ENCODE assay signal across 9 cellular contexts in genomic region chr17:1186214-1186820, GRCh38. TPM values are rescaled to one million over a fixed set of nuclear protein-coding genes. Genes with fewer than 3 reads are reported as not detected.
DNase-seq lines count a peak whose midpoint lies in the region; ATAC-seq and TF ChIP-seq lines count a peak whose summit lies in the region.
"Had no signal": no experiment of that assay in that cellular context is flagged by ENCODE, and none has a peak within 500 bp of the region (broad histone marks: within the 10 kb centered on the region; RNA-seq: fewer than 3 reads in every experiment).

No MANE protein-coding gene starts in this region.

- H2AFZ ChIP-seq in OCI-LY7 (ENCODE audit: low read length), result no peak overlapping the region
- H2AFZ ChIP-seq in parathyroid adenoma, result peak overlapping the region; percentile 81

- DNase-seq in AG08395 (ENCODE audit: low spot score), result peak; percentile 34
- no peak for DNase-seq in OCI-LY7 (ENCODE audit: low spot score)
- no peak for DNase-seq in posterior vena cava (ENCODE audit: low spot score)
- no peak for DNase-seq in COLO668 (lab: John Stamatoyannopoulos, UW; ENCODE audit: unreplicated experiment)
- no peak for DNase-seq in activated naive CD4-positive, alpha-beta T cell treated with anti-CD3 and anti-CD28 coated beads, Interleukin-2, amount 50 U/mL, for 16 hours

- no peak for TF ChIP-seq CTCF in OCI-LY7 (conservative IDR thresholded peaks at IDR 0.05; ENCODE audit: low read length)
- TF ChIP-seq CTCF in parathyroid adenoma (IDR thresholded peaks at IDR 0.05), result no peak

- H3K36me3 ChIP-seq in OCI-LY7 (ENCODE audit: insufficient read depth, low read length), result peaks cover 14% of the 10 kb centered on the region; the same call in 1 of the 2 replicates
- H3K36me3 ChIP-seq in parathyroid adenoma (ENCODE audit: control insufficient read depth, insufficient read depth, low read length), result no peaks in the 10 kb centered on the region
- H3K36me3 ChIP-seq: tibial nerve had no signal

- peak overlapping the region; percentile 45; the same call in 1 of the 2 replicates for H3K4me2 ChIP-seq in OCI-LY7 (ENCODE audit: low read length)
- no peak overlapping the region for H3K4me2 ChIP-seq in parathyroid adenoma (ENCODE audit: low read length)

- H3K4me1 ChIP-seq in OCI-LY7 (ENCODE audit: insufficient read depth, low read length, poor library complexity, severe bottlenecking) (peaks cover 79% of the 10 kb centered on the region), parathyroid adenoma (no peaks in the 10 kb centered on the region)

- intact Hi-C loops in OCI-LY7 (cut with micrococcal nuclease; ENCODE audit: unreplicated experiment), result loop anchor here (5.0 kb wide), 1 partner anchor 189 kb away; the partner anchor contains the start of gene TIMM22
- intact Hi-C loops in posterior vena cava (cut with DNase I), result loop anchor here (1.0 to 2.0 kb wide), 2 partner anchors 62 kb away; no protein-coding TSS in a partner anchor

- no peaks in the 10 kb centered on the region for H3K27me3 ChIP-seq in parathyroid adenoma (ENCODE audit: control insufficient read depth, insufficient read depth, low read length)
- H3K27me3 ChIP-seq: tibial nerve had no signal

- no peaks in the 10 kb centered on the region for H3K9me2 ChIP-seq in OCI-LY7 (ENCODE audit: insufficient read depth, low read length)

- H3K79me2 ChIP-seq in OCI-LY7 (ENCODE audit: insufficient read depth, low read depth, low read length), result peaks cover 55% of the 10 kb centered on the region
- H3K79me2 ChIP-seq in parathyroid adenoma, result no peaks in the 10 kb centered on the region

- peaks cover 4% of the 10 kb centered on the region; the same call in 1 of the 2 replicates for H4K20me1 ChIP-seq in OCI-LY7 (ENCODE audit: insufficient read depth, low read length)

- H3K4me3 ChIP-seq in OCI-LY7 (ENCODE audit: low read depth, low read length, poor library complexity, severe bottlenecking) (no peak overlapping the region), parathyroid adenoma (ENCODE audit: low read depth, low read length) (no peak overlapping the region)
- H3K4me3 ChIP-seq: tibial nerve had no signal

- no peak overlapping the region for H3K9ac ChIP-seq in parathyroid adenoma

- peak; percentile 71 for ATAC-seq in esophagus mucosa
- no peak for ATAC-seq in GM18519 (IDR thresholded peaks at IDR 0.05; ENCODE audit: low FRiP score, unreplicated experiment)

- POLR2A ChIA-PET in OCI-LY7 (lab: Charles Lee), result interaction anchor here (1.1 to 3.1 kb wide), 2 partner anchors 11 to 13 kb away, joined by 3 to 20 read pairs; no protein-coding TSS in a partner anchor

- H3K9me3 ChIP-seq in OCI-LY7 (ENCODE audit: low read length), result no peaks in the 10 kb centered on the region
- H3K9me3 ChIP-seq in parathyroid adenoma (ENCODE audit: control insufficient read depth, low read length), result no peaks in the 10 kb centered on the region
- H3K9me3 ChIP-seq: tibial nerve had no signal

- BruUV-seq in OCI-LY7 (replicated peaks; lab: Mats Ljungman, UMichigan), result no TSS peak

- CTCF ChIA-PET in OCI-LY7 (lab: Charles Lee; ENCODE audit: unreplicated experiment), result no interaction called here

- H3K27ac ChIP-seq in OCI-LY7 (ENCODE audit: low read depth, low read length, poor library complexity, severe bottlenecking), result no peak overlapping the region
- H3K27ac ChIP-seq in parathyroid adenoma, result no peak overlapping the region

RNA-seq across cellular contexts. Expression of gene ABR, which starts 6.5 kb away (rescaled TPM):
- total RNA-seq in OCI-LY7 (2014; rRNA removed; shearing (Covaris generic)), result 153 and 164 TPM in 2 replicates
- 181 and 199 TPM in 2 replicates for total RNA-seq in OCI-LY7 (2022)
- total RNA-seq in esophagus mucosa, result 94.5 TPM
- total RNA-seq in posterior vena cava, result 100 to 1,000 TPM in 1 of 2 donors, 10 to 100 TPM in 1; 99.1 to 146 TPM
